In the genomic region with DNA sequence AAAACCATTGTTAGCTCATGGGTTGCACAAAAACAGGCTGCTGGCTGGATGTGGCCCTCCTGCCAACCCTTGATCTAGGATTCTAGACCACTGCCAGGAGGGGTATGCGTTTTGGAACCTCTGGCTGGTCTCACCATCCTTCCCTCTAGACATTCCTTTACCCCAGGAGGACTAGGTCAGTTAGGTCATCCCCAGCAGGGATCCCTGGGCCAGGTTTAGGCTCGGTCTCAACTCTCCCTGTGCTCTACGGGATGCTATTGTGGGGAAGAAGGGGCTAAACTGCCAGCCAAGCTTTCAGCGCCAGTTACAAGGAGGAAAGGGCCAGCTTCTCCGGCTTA, we compare ENCODE assay signal across 9 cellular contexts. TPM values are rescaled to one million over a fixed set of nuclear protein-coding genes. Genes with fewer than 3 reads are reported as not detected.
DNase-seq lines count a peak whose midpoint lies in the region; ATAC-seq lines count a peak whose summit lies in the region.
"Had no signal": no experiment of that assay in that cellular context is flagged by ENCODE, and none has a peak within 500 bp of the region (broad histone marks: within the 10 kb centered on the region; RNA-seq: fewer than 3 reads in every experiment).

No MANE protein-coding gene starts in this region.

- no peak overlapping the region for H3K4me3 ChIP-seq in SJSA1
- H3K4me3 ChIP-seq in esophagus (ENCODE audit: low read depth in 1 of 2, low read length in 2 of 2) = no peak overlapping the region

- peak overlapping the region; percentile 93 for H3K27ac Mint-ChIP-seq in T-helper 2 cell treated with Interferon-gamma antibody and Interleukin-4, amounts not matched to agents 5 μg/mL and 100 μg/mL, for 36 hours
- H3K27ac Mint-ChIP-seq in stimulated activated effector memory CD8-positive, alpha-beta T cell treated with anti-CD3 and anti-CD28 coated beads, Interleukin-12 subunit alpha, Interleukin-12 subunit beta, amount 100 ng/mL, for 72 hours = peak overlapping the region; percentile 96

- WGBS in esophagus, 2 donors = 70 to 71% methylated on average over 5 of the region's 5 CpGs

- H3K36me3 ChIP-seq in SJSA1 (peaks cover 76% of the 10 kb centered on the region), esophagus (ENCODE audit: control insufficient read depth in 2 of 2, insufficient read depth in 2 of 2, low read length in 1 of 2) (peaks cover 0 to 32% of the 10 kb centered on the region in 2 donors)

- DNase-seq in T-helper 2 cell treated with Interferon-gamma antibody and Interleukin-4, amounts not matched to agents 5 μg/mL and 100 μg/mL, for 36 hours (ENCODE audit: low spot score) = no peak
- DNase-seq in T-helper 2 cell (no peak), SJSA1 (ENCODE audit: low read depth in 1 of 2, low spot score in 2 of 2) (no peak), AML-193 (lab: John Stamatoyannopoulos, UW) (no peak), iPS-NIHi11 (ENCODE audit: low spot score) (no peak)
- no peak for DNase-seq in stimulated activated effector memory CD8-positive, alpha-beta T cell treated with anti-CD3 and anti-CD28 coated beads, Interleukin-12 subunit alpha, Interleukin-12 subunit beta, amount 100 ng/mL, for 72 hours (ENCODE audit: low spot score in 2 of 2)
- DNase-seq: NCI-H1417 treated with DMSO at 0.1 percent for 48 hours had no signal

- H3K27ac ChIP-seq in SJSA1 = peak overlapping the region; percentile 96
- H3K27ac ChIP-seq in esophagus (ENCODE audit: low read depth in 2 of 2, low read length in 1 of 2) = peak overlapping the region; percentile 90 to 97

- no peaks in the 10 kb centered on the region for H3K27me3 ChIP-seq in SJSA1 (replicated peaks)
- no peaks in the 10 kb centered on the region for H3K27me3 ChIP-seq in esophagus (ENCODE audit: control insufficient read depth in 1 of 2, insufficient read depth in 2 of 2, low read length in 2 of 2)

- peaks cover 76% of the 10 kb centered on the region for H3K36me3 Mint-ChIP-seq in T-helper 2 cell treated with Interferon-gamma antibody and Interleukin-4, amounts not matched to agents 5 μg/mL and 100 μg/mL, for 36 hours (ENCODE audit: low read depth)
- peaks cover 100% of the 10 kb centered on the region for H3K36me3 Mint-ChIP-seq in stimulated activated effector memory CD8-positive, alpha-beta T cell treated with anti-CD3 and anti-CD28 coated beads, Interleukin-12 subunit alpha, Interleukin-12 subunit beta, amount 100 ng/mL, for 72 hours

- H3K9me3 ChIP-seq in SJSA1 (replicated peaks) (no peaks in the 10 kb centered on the region), esophagus (ENCODE audit: control insufficient read depth in 2 of 2, insufficient read depth in 1 of 2, low read depth in 1 of 2, low read length in 1 of 2) (no peaks in the 10 kb centered on the region)

- H3K27me3 Mint-ChIP-seq in T-helper 2 cell treated with Interferon-gamma antibody and Interleukin-4, amounts not matched to agents 5 μg/mL and 100 μg/mL, for 36 hours (ENCODE audit: low read depth) = no peaks in the 10 kb centered on the region

- H3K4me1 ChIP-seq in SJSA1 (replicated peaks) (peaks cover 94% of the 10 kb centered on the region), esophagus (ENCODE audit: control insufficient read depth in 2 of 2, insufficient read depth in 2 of 2, low read length in 1 of 2) (peaks cover 17 to 77% of the 10 kb centered on the region in 2 donors)

- no peaks in the 10 kb centered on the region for H3K9me3 Mint-ChIP-seq in T-helper 2 cell treated with Interferon-gamma antibody and Interleukin-4, amounts not matched to agents 5 μg/mL and 100 μg/mL, for 36 hours
- no peaks in the 10 kb centered on the region for H3K9me3 Mint-ChIP-seq in stimulated activated effector memory CD8-positive, alpha-beta T cell treated with anti-CD3 and anti-CD28 coated beads, Interleukin-12 subunit alpha, Interleukin-12 subunit beta, amount 100 ng/mL, for 72 hours

- H3K4me1 Mint-ChIP-seq in T-helper 2 cell treated with Interferon-gamma antibody and Interleukin-4, amounts not matched to agents 5 μg/mL and 100 μg/mL, for 36 hours (ENCODE audit: low read depth) = peaks cover 86% of the 10 kb centered on the region
- peaks cover 98% of the 10 kb centered on the region for H3K4me1 Mint-ChIP-seq in stimulated activated effector memory CD8-positive, alpha-beta T cell treated with anti-CD3 and anti-CD28 coated beads, Interleukin-12 subunit alpha, Interleukin-12 subunit beta, amount 100 ng/mL, for 72 hours

- no peak overlapping the region for H3K4me3 Mint-ChIP-seq in T-helper 2 cell treated with Interferon-gamma antibody and Interleukin-4, amounts not matched to agents 5 μg/mL and 100 μg/mL, for 36 hours
- peak overlapping the region; percentile 93 for H3K4me3 Mint-ChIP-seq in stimulated activated effector memory CD8-positive, alpha-beta T cell treated with anti-CD3 and anti-CD28 coated beads, Interleukin-12 subunit alpha, Interleukin-12 subunit beta, amount 100 ng/mL, for 72 hours

- no peak for ATAC-seq in stimulated activated effector memory CD8-positive, alpha-beta T cell treated with anti-CD3 and anti-CD28 coated beads, Interleukin-12 subunit alpha, Interleukin-12 subunit beta, amount 100 ng/mL, for 72 hours
- ATAC-seq in GM19324 (IDR thresholded peaks at IDR 0.05; ENCODE audit: low FRiP score, unreplicated experiment) = no peak

RNA-seq across cellular contexts. Expression of a gene that starts 22.7 kb away (rescaled TPM):
- 115 and 173 TPM in 2 replicates for total RNA-seq in SJSA1 (2014; rRNA removed; shearing (Covaris generic))
- 100 to 1,000 TPM in 1 of 2 donors, 10 to 100 TPM in 1; 70.3 to 115 TPM for polyA plus RNA-seq in esophagus
